Comparison of ENCODE assay signal across 28 cellular contexts in the genomic region with DNA sequence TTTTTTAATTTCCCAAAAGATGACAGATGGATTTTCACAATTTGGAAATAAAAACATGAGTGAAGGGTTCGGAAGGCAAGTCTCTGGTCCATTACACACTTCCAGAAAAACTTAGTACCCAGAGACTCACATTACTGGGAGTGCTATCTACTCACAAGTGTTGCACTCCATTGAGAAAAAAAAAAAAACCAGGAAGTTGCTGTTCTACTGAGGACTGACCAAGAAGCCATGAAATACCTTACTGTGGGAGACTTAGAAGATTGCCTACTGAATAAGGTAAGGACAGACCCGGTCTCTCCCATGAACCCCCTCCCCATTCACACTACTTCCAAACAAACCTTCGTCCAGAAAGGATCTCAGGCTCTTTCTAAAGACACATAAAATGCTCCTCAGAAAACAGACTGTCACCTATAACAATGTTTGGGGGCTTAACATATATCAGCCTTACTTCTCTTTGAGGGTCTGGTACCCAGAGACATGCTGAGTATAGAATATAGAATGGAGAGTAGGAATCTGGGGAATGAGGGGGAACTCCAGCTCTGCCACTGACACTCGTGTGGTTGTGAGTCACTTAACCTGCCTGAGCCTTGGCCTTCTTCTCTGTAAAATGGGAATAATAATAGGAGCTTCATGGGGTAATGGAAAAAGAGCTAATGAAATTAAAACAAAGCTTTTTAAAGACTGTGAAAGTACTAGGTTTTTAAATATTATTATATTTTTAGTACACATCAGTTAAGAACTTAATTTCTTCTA. TPM values are rescaled to one million over a fixed set of nuclear protein-coding genes. Genes with fewer than 3 reads are reported as not detected.
DNase-seq lines count a peak whose midpoint lies in the region; ATAC-seq, FAIRE-seq and TF ChIP-seq lines count a peak whose summit lies in the region.
"Had no signal": no experiment of that assay in that cellular context is flagged by ENCODE, and none has a peak within 500 bp of the region (broad histone marks: within the 10 kb centered on the region; RNA-seq: fewer than 3 reads in every experiment).

No MANE protein-coding gene starts in this region.

- RAD21 ChIA-PET in GM12878 (lab: Charles Lee; ENCODE audit: unreplicated experiment) = interaction anchor here (0.7 to 1.8 kb wide), 4 partner anchors 11 to 373 kb away, joined by 3 to 5 read pairs (median 3); no protein-coding TSS in a partner anchor

- no peak overlapping the region for H3K4me2 ChIP-seq in GM12878 (ENCODE audit: control insufficient read depth, insufficient read depth)

- no peak overlapping the region for H3K4me3 ChIP-seq in GM12878
- H3K4me3 ChIP-seq in suprapubic skin = peak overlapping the region; percentile 30
- H3K4me3 ChIP-seq: heart right ventricle, pancreas, right atrium auricular region, spleen, testis had no signal

- no peak overlapping the region for H2AFZ ChIP-seq in GM12878 (ENCODE audit: control insufficient read depth, low read depth, low read length)

- CTCF ChIA-PET in GM12878 (lab: Yijun Ruan, JAX) = interaction anchor here (1.0 to 2.5 kb wide), 5 partner anchors 10 to 387 kb away, joined by 3 to 9 read pairs (median 5); no protein-coding TSS in a partner anchor
- CTCF ChIA-PET in activated CD8-positive, alpha-beta memory T cell treated with anti-CD3 and anti-CD28 coated beads, Interleukin-2, amount 10 ng/mL, durations not matched to agents 7 days and 5 days (lab: Charles Lee) = no interaction called here

- POLR2A ChIA-PET in GM12878 (lab: Charles Lee) = interaction anchor here (0.7 to 1.5 kb wide), 7 partner anchors 8 to 457 kb away, joined by 3 to 5 read pairs (median 3); no protein-coding TSS in a partner anchor

- H3K27ac Mint-ChIP-seq in activated CD8-positive, alpha-beta memory T cell treated with anti-CD3 and anti-CD28 coated beads, Interleukin-2, amount 10 ng/mL, durations not matched to agents 7 days and 5 days = no peak overlapping the region
- H3K27ac Mint-ChIP-seq: activated CD4-positive, alpha-beta T cell treated with anti-CD3 and anti-CD28 coated beads for 36 hours; activated CD8-positive, alpha-beta T cell treated with anti-CD3 and anti-CD28 coated beads for 36 hours; activated naive CD4-positive, alpha-beta T cell treated with anti-CD3 and anti-CD28 coated beads for 36 hours; dendritic cell treated with granulocyte-macrophage colony-stimulating factor and Interleukin-4, amounts not matched to agents 40 ng/mL and 50 ng/mL, for 4 days; T-helper 17 cell had no signal

- DNase-seq in GM18507 (ENCODE audit: extremely low spot score, insufficient read length, low read depth) (no peak), GM12878 (ENCODE audit: low read depth, low spot score) (no peak), left colon (no peak), suprapubic skin (ENCODE audit: low spot score in 2 of 2) (no peak), kidney glomerular epithelial cell (lab: John Stamatoyannopoulos, UW) (no peak), NCI-H2029 treated with DMSO at 0.1 percent for 48 hours (lab: John Stamatoyannopoulos, UW) (no peak)
- DNase-seq in activated CD8-positive, alpha-beta memory T cell treated with anti-CD3 and anti-CD28 coated beads, Interleukin-2, amount 10 ng/mL, durations not matched to agents 7 days and 5 days = no peak
- DNase-seq: activated CD4-positive, alpha-beta T cell treated with anti-CD3 and anti-CD28 coated beads for 36 hours; activated CD8-positive, alpha-beta T cell treated with anti-CD3 and anti-CD28 coated beads for 36 hours; activated naive CD4-positive, alpha-beta T cell treated with anti-CD3 and anti-CD28 coated beads for 36 hours; foreskin keratinocyte; H7; heart right ventricle; Kasumi-1; MV-4-11; NCI-H146; pancreas; RPMI8226; spleen; stimulated activated CD4-positive, alpha-beta T cell treated with anti-CD3 and anti-CD28 coated beads, Interleukin-2, amount 100 ng/mL, for 24 hours; stimulated activated naive CD8-positive, alpha-beta T cell treated with anti-CD3 and anti-CD28 coated beads, Interleukin-15, Interleukin-2, amounts not matched to agents 100 U/mL and 50 U/mL, for 24 hours; T-helper 17 cell; testis had no signal

- SMC1A ChIA-PET in GM12878 (lab: Charles Lee; ENCODE audit: uncharacterized antibody, unreplicated experiment) = interaction anchor here (0.6 to 2.7 kb wide), 7 partner anchors 9 to 373 kb away, joined by 3 to 9 read pairs (median 6); no protein-coding TSS in a partner anchor

- BruUV-seq in GM12878 (replicated peaks; lab: Mats Ljungman, UMichigan) = no TSS peak

- H3K27me3 ChIP-seq in GM12878 (replicated peaks in 1 of 2; ENCODE audit: control insufficient read depth in 2 of 2, insufficient read depth in 2 of 2, low read length in 1 of 2) (no peaks in the 10 kb centered on the region), suprapubic skin (no peaks in the 10 kb centered on the region)
- H3K27me3 ChIP-seq: foreskin keratinocyte, heart right ventricle, pancreas, right atrium auricular region, testis had no signal

- H3K9me3 Mint-ChIP-seq in activated CD8-positive, alpha-beta memory T cell treated with anti-CD3 and anti-CD28 coated beads, Interleukin-2, amount 10 ng/mL, durations not matched to agents 7 days and 5 days (ENCODE audit: low read depth) = no peaks in the 10 kb centered on the region
- H3K9me3 Mint-ChIP-seq: activated CD8-positive, alpha-beta T cell treated with anti-CD3 and anti-CD28 coated beads for 36 hours; activated naive CD4-positive, alpha-beta T cell treated with anti-CD3 and anti-CD28 coated beads for 36 hours; central memory CD8-positive, alpha-beta T cell; dendritic cell treated with granulocyte-macrophage colony-stimulating factor and Interleukin-4, amounts not matched to agents 40 ng/mL and 50 ng/mL, for 4 days; neural crest cell had no signal

- 16% methylated on average over 4 of the region's 4 CpGs for WGBS in GM12878 (ENCODE audit: insufficient coverage, insufficient replicate concordance, low lambda C conversion rate, missing lambda C conversion rate)
- WGBS in suprapubic skin = 66% methylated on average over 4 of the region's 4 CpGs

- FAIRE-seq in GM18507 (lab: Jason Lieb, UNC) (peak; percentile 21), GM12878 (lab: Jason Lieb, UNC) (no peak)
- FAIRE-seq: pancreas had no signal

- TF ChIP-seq RAD21 in GM12878 (IDR thresholded peaks at IDR 0.05; ENCODE audit: insufficient read depth, low read depth, low read length) = no peak

- H3K4me1 ChIP-seq in GM12878 (ENCODE audit: control insufficient read depth, insufficient read depth, low read length) (peaks cover 11% of the 10 kb centered on the region), suprapubic skin (peaks cover 28% of the 10 kb centered on the region)
- H3K4me1 ChIP-seq: pancreas, right atrium auricular region, spleen, testis had no signal

- H3K4me3 Mint-ChIP-seq in activated CD8-positive, alpha-beta memory T cell treated with anti-CD3 and anti-CD28 coated beads, Interleukin-2, amount 10 ng/mL, durations not matched to agents 7 days and 5 days = no peak overlapping the region
- H3K4me3 Mint-ChIP-seq: activated CD4-positive, alpha-beta T cell treated with anti-CD3 and anti-CD28 coated beads for 36 hours; activated CD8-positive, alpha-beta T cell treated with anti-CD3 and anti-CD28 coated beads for 36 hours; activated naive CD4-positive, alpha-beta T cell treated with anti-CD3 and anti-CD28 coated beads for 36 hours; central memory CD8-positive, alpha-beta T cell; dendritic cell treated with granulocyte-macrophage colony-stimulating factor and Interleukin-4, amounts not matched to agents 40 ng/mL and 50 ng/mL, for 4 days; neural crest cell; T-helper 17 cell had no signal

- peak overlapping the region; percentile 16 for H3K9ac ChIP-seq in GM12878 (ENCODE audit: control insufficient read depth, insufficient read depth, low read length)

- no peaks in the 10 kb centered on the region for H4K20me1 ChIP-seq in GM12878 (ENCODE audit: control insufficient read depth, insufficient read depth)

- TF ChIP-seq POLR2A in GM12878 (IDR thresholded peaks at IDR 0.05; ENCODE audit: low read depth, low read length) (no peak), suprapubic skin (IDR thresholded peaks at IDR 0.05) (no peak)

- intact Hi-C loops in GM12878 (cut with micrococcal nuclease; ENCODE audit: unreplicated experiment) (no loop called here), left colon (cut with DNase I, micrococcal nuclease) (no loop called here)

- ATAC-seq in GM12878 (0 out of 3 replicates have a peak, but pooled peaks have one; percentile 3), left colon (peak; percentile 31)
- ATAC-seq in activated CD8-positive, alpha-beta memory T cell treated with anti-CD3 and anti-CD28 coated beads, Interleukin-2, amount 10 ng/mL, durations not matched to agents 7 days and 5 days = no peak
- ATAC-seq: activated CD4-positive, alpha-beta T cell treated with anti-CD3 and anti-CD28 coated beads for 36 hours; activated CD8-positive, alpha-beta T cell treated with anti-CD3 and anti-CD28 coated beads for 36 hours; heart right ventricle; stimulated activated naive CD8-positive, alpha-beta T cell treated with anti-CD3 and anti-CD28 coated beads, Interleukin-15, Interleukin-2, amounts not matched to agents 100 U/mL and 50 U/mL, for 24 hours; T-helper 17 cell had no signal

- H3K27me3 Mint-ChIP-seq in activated CD8-positive, alpha-beta memory T cell treated with anti-CD3 and anti-CD28 coated beads, Interleukin-2, amount 10 ng/mL, durations not matched to agents 7 days and 5 days = peaks cover 16% of the 10 kb centered on the region

- no peaks in the 10 kb centered on the region for H3K79me2 ChIP-seq in GM12878 (ENCODE audit: control insufficient read depth, insufficient read depth, low read length)

- in situ Hi-C loops in GM12878 (cut with MboI) = no loop called here

- TF ChIP-seq EP300 in GM12878 (IDR thresholded peaks at IDR 0.05; ENCODE audit: borderline replicate concordance in 1 of 2, control insufficient read depth in 1 of 2, low read depth in 2 of 2, low read length in 2 of 2) (no peak), suprapubic skin (IDR thresholded peaks at IDR 0.05) (no peak)

- no peaks in the 10 kb centered on the region for H3K4me1 Mint-ChIP-seq in activated CD8-positive, alpha-beta memory T cell treated with anti-CD3 and anti-CD28 coated beads, Interleukin-2, amount 10 ng/mL, durations not matched to agents 7 days and 5 days
- H3K4me1 Mint-ChIP-seq: activated CD4-positive, alpha-beta T cell treated with anti-CD3 and anti-CD28 coated beads for 36 hours; central memory CD8-positive, alpha-beta T cell; neural crest cell had no signal

- TF ChIP-seq CTCF in GM12878 (IDR thresholded peaks at IDR 0.05 in 2 of 3, conservative IDR thresholded peaks at IDR 0.05 in 1 of 3; ENCODE audit: control insufficient read depth in 2 of 3, extremely low read depth in 1 of 3, insufficient read depth in 1 of 3, low read depth in 3 of 3, low read length in 3 of 3) = no peak
- TF ChIP-seq CTCF in suprapubic skin (IDR thresholded peaks at IDR 0.05) = no peak

- H3K36me3 Mint-ChIP-seq in activated CD8-positive, alpha-beta memory T cell treated with anti-CD3 and anti-CD28 coated beads, Interleukin-2, amount 10 ng/mL, durations not matched to agents 7 days and 5 days = no peaks in the 10 kb centered on the region

- H3K9me3 ChIP-seq in GM12878 (replicated peaks; ENCODE audit: control insufficient read depth, insufficient read depth, low read length) (no peaks in the 10 kb centered on the region), suprapubic skin (no peaks in the 10 kb centered on the region)
- H3K9me3 ChIP-seq: heart right ventricle, pancreas, right atrium auricular region, spleen, testis had no signal

- H3K36me3 ChIP-seq in GM12878 (ENCODE audit: control insufficient read depth in 2 of 2, insufficient read depth in 2 of 2, low read length in 1 of 2) (no peaks in the 10 kb centered on the region), suprapubic skin (no peaks in the 10 kb centered on the region)
- H3K36me3 ChIP-seq: heart right ventricle, pancreas, right atrium auricular region, spleen had no signal

- H3K27ac ChIP-seq in GM12878 (ENCODE audit: control insufficient read depth, insufficient read depth) (no peak overlapping the region), suprapubic skin (peak overlapping the region; percentile 78)
- H3K27ac ChIP-seq: foreskin keratinocyte, heart right ventricle, right atrium auricular region, spleen, testis had no signal

RNA-seq across cellular contexts. Expression of a gene that starts 1.4 kb away (rescaled TPM):
- 12.9 and 13.5 TPM in 2 replicates for total RNA-seq in GM12878 (2013; cell fraction: nucleolus; rRNA removed)
- total RNA-seq in GM12878 (2014; rRNA removed) (1.7 and 5.3 TPM in 2 replicates), GM12878 (2014; rRNA removed; fragmentation: Illumina TruSeq; extraction: Trizol) (1.2 and 1.6 TPM in 2 replicates), GM12878 (2021) (0.88 and 1.7 TPM in 2 replicates), left colon (1 to 10 TPM; 4.7 to 5.7 TPM), suprapubic skin (10 to 100 TPM in 3 of 4 donors, 1 to 10 TPM in 1; 9.7 to 26.6 (median 20.7) TPM)
- 0.18 TPM for polyA plus RNA-seq in GM12878 (2011; ENCODE audit: low read depth)
- polyA plus RNA-seq in GM12878 (2011; rRNA removed) (12.4 and 18.6 TPM in 2 replicates), GM12878 (2014; fragmentation: Illumina TruSeq; extraction: Trizol) (1.5 and 1.9 TPM in 2 replicates), GM12878 (2014; fragmentation: Nextera tagmentation; extraction: Ambion mirVana) (under 1 TPM; 0.18 to 0.35 TPM), GM12878 (2014; rRNA removed) (1.0 and 2.1 TPM in 2 replicates), GM12878 (2016; fragmentation: Nextera tagmentation; extraction: Ambion mirVana) (under 1 TPM; 0.27 to 0.47 TPM)
- 15.9 and 19.3 TPM in 2 replicates for polyA plus RNA-seq in GM12878 (2011; cell fraction: cytosol; rRNA removed)
- 11.8 and 15.9 TPM in 2 replicates for polyA plus RNA-seq in GM12878 (2011; cell fraction: nucleus; rRNA removed)
- 0.22 and 0.32 TPM in 2 replicates for polyA plus RNA-seq in GM12878 (2012)
- polyA minus RNA-seq in GM12878 (2011; rRNA and poly(A)+ RNA removed) = 26.3 and 34.4 TPM in 2 replicates
- polyA minus RNA-seq in GM12878 (2011; cell fraction: cytosol; rRNA and poly(A)+ RNA removed) = 9.3 and 11.2 TPM in 2 replicates
- 15.0 and 17.9 TPM in 2 replicates for polyA minus RNA-seq in GM12878 (2011; cell fraction: nucleus; rRNA and poly(A)+ RNA removed)
- not detected for total RNA-seq in activated CD8-positive, alpha-beta memory T cell treated with anti-CD3 and anti-CD28 coated beads, Interleukin-2, amount 10 ng/mL, durations not matched to agents 7 days and 5 days
- total RNA-seq: activated CD4-positive, alpha-beta T cell treated with anti-CD3 and anti-CD28 coated beads for 36 hours; activated CD8-positive, alpha-beta T cell treated with anti-CD3 and anti-CD28 coated beads for 36 hours; activated naive CD4-positive, alpha-beta T cell treated with anti-CD3 and anti-CD28 coated beads for 36 hours; neural crest cell; right atrium auricular region; T-helper 17 cell had no signal
- polyA plus RNA-seq: AG04450, heart right ventricle, pancreas had no signal
